6 cellular contexts compared by ENCODE assay signal in genomic region chr10:45348196-45348765, GRCh38. TPM values are rescaled to one million over a fixed set of nuclear protein-coding genes. Genes with fewer than 3 reads are reported as not detected.
"Had no signal": no experiment of that assay in that cellular context is flagged by ENCODE, and none has a peak within 500 bp of the region (broad histone marks: within the 10 kb centered on the region; RNA-seq: fewer than 3 reads in every experiment).

No MANE protein-coding gene starts in this region.

RNA-seq across cellular contexts. Expression of gene ALOX5, which starts 25.7 kb away (rescaled TPM):
- total RNA-seq: GM23248, HFFc6 had no signal
- polyA plus RNA-seq: GM23248 had no signal

RNA-seq across cellular contexts. Expression of gene OR13A1, which starts 32.9 kb away (rescaled TPM):
- total RNA-seq: GM23248, GM23338, H1, H4, H7, HFFc6 had no signal
- polyA plus RNA-seq: GM23248 had no signal
